ENCODE assay signal across 17 cellular contexts in the genomic region with DNA sequence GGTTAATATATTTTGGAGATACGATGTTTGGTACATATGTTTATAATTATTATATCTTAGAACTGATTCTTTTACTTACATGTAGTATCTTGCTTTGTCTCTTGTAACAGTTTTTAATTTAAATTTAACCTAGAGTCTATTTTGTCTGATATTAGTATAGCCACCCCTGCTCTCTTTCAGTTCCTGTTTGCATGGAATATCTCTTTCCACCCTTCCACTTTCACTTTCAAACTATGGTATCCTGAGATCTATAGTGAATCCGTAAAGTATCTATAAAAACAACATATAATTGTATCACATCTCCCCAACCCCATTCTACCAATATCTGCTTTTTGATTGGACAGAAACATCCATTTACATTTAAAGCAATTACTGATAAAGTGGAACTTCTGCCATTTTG. TPM values are rescaled to one million over a fixed set of nuclear protein-coding genes. Genes with fewer than 3 reads are reported as not detected.
DNase-seq lines count a peak whose midpoint lies in the region; ATAC-seq, FAIRE-seq and TF ChIP-seq lines count a peak whose summit lies in the region.
"Had no signal": no experiment of that assay in that cellular context is flagged by ENCODE, and none has a peak within 500 bp of the region (broad histone marks: within the 10 kb centered on the region; RNA-seq: fewer than 3 reads in every experiment).

No MANE protein-coding gene starts in this region.

- H3K4me1 ChIP-seq in small intestine (ENCODE audit: control insufficient read depth in 2 of 2, insufficient read depth in 1 of 2, low read depth in 1 of 2, low read length in 1 of 2), result no peaks in the 10 kb centered on the region
- H3K4me1 ChIP-seq: lower lobe of right lung had no signal

- POLR2A ChIA-PET in activated CD8-positive, alpha-beta T cell treated with anti-CD3 and anti-CD28 coated beads for 36 hours (lab: Charles Lee), result interaction anchor here (0.7 kb wide), 1 partner anchor 168 kb away, joined by 3 read pairs; no protein-coding TSS in a partner anchor
- POLR2A ChIA-PET in activated CD8-positive, alpha-beta T cell treated with anti-CD3 and anti-CD28 coated beads, Interleukin-2, amount 10 ng/mL, durations not matched to agents 7 days and 5 days (lab: Charles Lee), result no interaction called here
- POLR2A ChIA-PET in T-cell (lab: Charles Lee), result no interaction called here

- H3K9me3 ChIP-seq in small intestine (ENCODE audit: control insufficient read depth, low read depth), result no peaks in the 10 kb centered on the region
- H3K9me3 ChIP-seq: lower lobe of right lung had no signal

- no peaks in the 10 kb centered on the region for H3K36me3 Mint-ChIP-seq in activated CD8-positive, alpha-beta T cell treated with anti-CD3 and anti-CD28 coated beads for 36 hours (ENCODE audit: low read depth)
- peaks cover 11% of the 10 kb centered on the region for H3K36me3 Mint-ChIP-seq in activated CD8-positive, alpha-beta T cell treated with anti-CD3 and anti-CD28 coated beads, Interleukin-2, amount 10 ng/mL, durations not matched to agents 7 days and 5 days (ENCODE audit: low read depth)
- H3K36me3 Mint-ChIP-seq in T-cell, result peaks cover 4% of the 10 kb centered on the region

- H3K27me3 ChIP-seq in small intestine (ENCODE audit: control insufficient read depth in 2 of 2, insufficient read depth in 2 of 2, low read length in 2 of 2), result no peaks in the 10 kb centered on the region

- H3K27ac ChIP-seq in small intestine (ENCODE audit: low read depth in 1 of 2, low read length in 1 of 2), result no peak overlapping the region
- H3K27ac ChIP-seq: lower lobe of right lung had no signal

- FAIRE-seq in small intestine (lab: Jason Lieb, UNC), result no peak

- CTCF ChIA-PET in activated CD8-positive, alpha-beta T cell treated with anti-CD3 and anti-CD28 coated beads for 36 hours (lab: Charles Lee), result no interaction called here
- CTCF ChIA-PET in activated CD8-positive, alpha-beta T cell treated with anti-CD3 and anti-CD28 coated beads, Interleukin-2, amount 10 ng/mL, durations not matched to agents 7 days and 5 days (lab: Charles Lee), result interaction anchor here (1.5 kb wide), 1 partner anchor 153 kb away, joined by 5 read pairs; a partner anchor contains a TSS
- CTCF ChIA-PET in T-cell (lab: Charles Lee), result interaction anchor here in 1 of 2 donors (0.6 kb wide), 1 partner anchor 70 kb away, joined by 6 read pairs; no protein-coding TSS in a partner anchor

- no peaks in the 10 kb centered on the region for H3K27me3 Mint-ChIP-seq in activated CD8-positive, alpha-beta T cell treated with anti-CD3 and anti-CD28 coated beads for 36 hours
- H3K27me3 Mint-ChIP-seq in activated CD8-positive, alpha-beta T cell treated with anti-CD3 and anti-CD28 coated beads, Interleukin-2, amount 10 ng/mL, durations not matched to agents 7 days and 5 days (ENCODE audit: low read depth), result no peaks in the 10 kb centered on the region
- no peaks in the 10 kb centered on the region for H3K27me3 Mint-ChIP-seq in T-cell

- TF ChIP-seq CTCF in activated CD8-positive, alpha-beta T cell treated with anti-CD3 and anti-CD28 coated beads for 36 hours (IDR thresholded peaks at IDR 0.05), result no peak

- H3K4me1 Mint-ChIP-seq in activated CD8-positive, alpha-beta T cell treated with anti-CD3 and anti-CD28 coated beads for 36 hours (ENCODE audit: low read depth), result peaks cover 5% of the 10 kb centered on the region
- peaks cover 16% of the 10 kb centered on the region for H3K4me1 Mint-ChIP-seq in activated CD8-positive, alpha-beta T cell treated with anti-CD3 and anti-CD28 coated beads, Interleukin-2, amount 10 ng/mL, durations not matched to agents 7 days and 5 days (ENCODE audit: low read depth)
- peaks cover 5 to 12% (median 10%) of the 10 kb centered on the region in 3 donors for H3K4me1 Mint-ChIP-seq in T-cell
- H3K4me1 Mint-ChIP-seq: neural crest cell had no signal

- H3K4me3 ChIP-seq in small intestine (ENCODE audit: low read depth in 1 of 2, low read length in 2 of 2), result no peak overlapping the region
- H3K4me3 ChIP-seq: lower lobe of right lung had no signal

- 70 to 81% (median 70%) methylated on average over 2 of the region's 2 CpGs for WGBS in small intestine, 3 donors

- DNase-seq in activated CD8-positive, alpha-beta T cell treated with anti-CD3 and anti-CD28 coated beads for 36 hours, result no peak
- DNase-seq in activated CD8-positive, alpha-beta T cell treated with anti-CD3 and anti-CD28 coated beads, Interleukin-2, amount 10 ng/mL, durations not matched to agents 7 days and 5 days, result no peak
- DNase-seq in T-cell (no peak), small intestine (peak; percentile 2), NCI-H510A treated with DMSO at 0.1 percent for 48 hours (lab: John Stamatoyannopoulos, UW) (no peak), NCI-H146 treated with DMSO at 0.1 percent for 48 hours (lab: John Stamatoyannopoulos, UW; ENCODE audit: unreplicated experiment) (no peak)
- DNase-seq: activated CD4-positive, alpha-beta T cell treated with anti-CD3 and anti-CD28 coated beads for 4 hours; activated T-cell treated with anti-CD3 and anti-CD28 coated beads, Interleukin-2, amount 50 U/mL, for 48 hours; cerebellar nuclear complex; lower lobe of right lung; NCI-H2081 treated with DMSO at 0.1 percent for 48 hours; right cardiac atrium; stimulated activated CD4-positive, alpha-beta T cell treated with anti-CD3 and anti-CD28 coated beads, Interleukin-1b, Interleukin-23, amount 100 ng/mL, for 48 hours; T-helper 9 cell had no signal

- peaks cover 4% of the 10 kb centered on the region for H3K9me3 Mint-ChIP-seq in activated CD8-positive, alpha-beta T cell treated with anti-CD3 and anti-CD28 coated beads for 36 hours
- peaks cover 19% of the 10 kb centered on the region for H3K9me3 Mint-ChIP-seq in activated CD8-positive, alpha-beta T cell treated with anti-CD3 and anti-CD28 coated beads, Interleukin-2, amount 10 ng/mL, durations not matched to agents 7 days and 5 days (ENCODE audit: insufficient read depth)
- no peaks in the 10 kb centered on the region for H3K9me3 Mint-ChIP-seq in T-cell
- H3K9me3 Mint-ChIP-seq: neural crest cell had no signal

- no peak for ATAC-seq in activated CD8-positive, alpha-beta T cell treated with anti-CD3 and anti-CD28 coated beads for 36 hours
- ATAC-seq in activated CD8-positive, alpha-beta T cell treated with anti-CD3 and anti-CD28 coated beads, Interleukin-2, amount 10 ng/mL, durations not matched to agents 7 days and 5 days, result no peak
- peak; percentile 67 for ATAC-seq in GM21717 (IDR thresholded peaks at IDR 0.05; ENCODE audit: unreplicated experiment)
- ATAC-seq in T-cell (replicated peaks in 1 of 4), result no peak
- ATAC-seq in HG03108 (IDR thresholded peaks at IDR 0.05; ENCODE audit: unreplicated experiment), result no peak
- ATAC-seq: lower lobe of right lung, right cardiac atrium had no signal

- intact Hi-C loops in activated CD8-positive, alpha-beta T cell treated with anti-CD3 and anti-CD28 coated beads for 36 hours (cut with micrococcal nuclease), result no loop called here

- peak overlapping the region; percentile 5 for H3K27ac Mint-ChIP-seq in activated CD8-positive, alpha-beta T cell treated with anti-CD3 and anti-CD28 coated beads for 36 hours
- H3K27ac Mint-ChIP-seq in activated CD8-positive, alpha-beta T cell treated with anti-CD3 and anti-CD28 coated beads, Interleukin-2, amount 10 ng/mL, durations not matched to agents 7 days and 5 days, result no peak overlapping the region
- no peak overlapping the region for H3K27ac Mint-ChIP-seq in T-cell

- H3K4me3 Mint-ChIP-seq in activated CD8-positive, alpha-beta T cell treated with anti-CD3 and anti-CD28 coated beads for 36 hours, result peak overlapping the region; percentile 34
- H3K4me3 Mint-ChIP-seq in activated CD8-positive, alpha-beta T cell treated with anti-CD3 and anti-CD28 coated beads, Interleukin-2, amount 10 ng/mL, durations not matched to agents 7 days and 5 days, result no peak overlapping the region
- peak overlapping the region; percentile 22 to 40 (median 35) for H3K4me3 Mint-ChIP-seq in T-cell
- H3K4me3 Mint-ChIP-seq: neural crest cell had no signal

- H3K36me3 ChIP-seq in small intestine (ENCODE audit: control insufficient read depth in 2 of 2, insufficient read depth in 2 of 2, low read length in 2 of 2), result no peaks in the 10 kb centered on the region
- H3K36me3 ChIP-seq: lower lobe of right lung had no signal

RNA-seq across cellular contexts. Expression of a gene that starts 7.2 kb away (rescaled TPM):
- total RNA-seq in activated CD8-positive, alpha-beta T cell treated with anti-CD3 and anti-CD28 coated beads for 36 hours, result 1 to 10 TPM; 1.4 to 2.4 TPM
- 1 to 10 TPM; 3.0 to 4.1 TPM for total RNA-seq in activated CD8-positive, alpha-beta T cell treated with anti-CD3 and anti-CD28 coated beads, Interleukin-2, amount 10 ng/mL, durations not matched to agents 7 days and 5 days
- total RNA-seq in T-cell, result 1 to 10 TPM; 2.1 to 3.9 (median 2.9) TPM
- polyA plus RNA-seq in small intestine, result under 1 TPM in 1 of 3 donors, not detected in 2; 0.10 TPM
- total RNA-seq: neural crest cell, right cardiac atrium had no signal
- polyA plus RNA-seq: right cardiac atrium had no signal

RNA-seq across cellular contexts. Expression of a gene that starts 51.2 kb away (rescaled TPM):
- 1 to 10 TPM; 1.1 to 1.2 TPM for total RNA-seq in activated CD8-positive, alpha-beta T cell treated with anti-CD3 and anti-CD28 coated beads for 36 hours
- total RNA-seq in activated CD8-positive, alpha-beta T cell treated with anti-CD3 and anti-CD28 coated beads, Interleukin-2, amount 10 ng/mL, durations not matched to agents 7 days and 5 days, result under 1 TPM; 0.45 to 0.55 TPM
- 1 to 10 TPM in 4 of 5 donors, under 1 TPM in 1; 0.86 to 2.8 (median 1.5) TPM for total RNA-seq in T-cell
- 1 to 10 TPM in 2 of 3 donors, under 1 TPM in 1; 0.54 to 5.0 (median 1.6) TPM for polyA plus RNA-seq in small intestine
